ENCODE assay signal across 8 cellular contexts in the genomic region with DNA sequence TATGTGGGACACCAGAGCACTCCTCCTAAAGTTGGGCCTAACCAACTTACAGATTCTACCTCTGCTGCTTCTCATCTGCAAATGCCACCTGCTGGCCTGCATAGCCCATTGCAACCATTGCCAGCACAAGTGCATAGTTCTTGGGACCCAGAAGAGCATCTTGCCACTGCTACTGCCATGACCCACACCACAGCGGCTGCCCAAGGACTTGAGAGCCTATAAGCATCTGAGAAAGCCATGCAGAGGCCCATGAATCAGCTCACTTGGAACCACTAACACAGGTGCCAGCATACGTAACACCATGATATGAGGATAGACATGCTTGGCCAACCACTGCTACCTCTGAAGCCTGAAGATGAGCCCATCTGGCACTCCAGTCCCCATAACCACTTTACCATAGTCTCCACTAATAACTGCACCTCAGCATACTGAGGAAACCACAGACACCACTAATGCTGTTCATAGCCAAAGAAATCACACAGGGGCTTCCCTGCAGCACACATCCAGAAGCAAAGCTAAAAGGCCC.
DNase-seq lines count a peak whose midpoint lies in the region; ATAC-seq and TF ChIP-seq lines count a peak whose summit lies in the region.

No MANE protein-coding gene starts in this region.

- H3K27ac ChIP-seq in tibial nerve: no peak overlapping the region
- H3K27ac ChIP-seq in CD4-positive, alpha-beta T cell (ENCODE audit: low read depth, low read length): no peak overlapping the region
- no peak overlapping the region for H3K27ac ChIP-seq in uterus

- H3K9me3 ChIP-seq in tibial nerve (peaks cover 0 to 13% (median 0%) of the 10 kb centered on the region in 4 donors), uterus (no peaks in the 10 kb centered on the region)
- no peaks in the 10 kb centered on the region for H3K9me3 ChIP-seq in CD4-positive, alpha-beta T cell (ENCODE audit: control insufficient read depth, low read length)

- no peak for TF ChIP-seq EP300 in tibial nerve (IDR thresholded peaks at IDR 0.05)

- peak; percentile 54 for DNase-seq in germinal center (ENCODE audit: low spot score)
- no peak for DNase-seq in tibial nerve (ENCODE audit: low spot score in 2 of 2)
- no peak for DNase-seq in left lobe of liver (ENCODE audit: low spot score)
- no peak for DNase-seq in CD4-positive, alpha-beta T cell
- DNase-seq in uterus: no peak

- 86% methylated on average over 2 of the region's 2 CpGs; no CpG with 5 or more reads in 1 of the 2 donors for WGBS in tibial nerve, 2 donors

- H3K27me3 ChIP-seq in tibial nerve (peaks cover 0 to 10% of the 10 kb centered on the region in 2 donors), uterus (no peaks in the 10 kb centered on the region)
- H3K27me3 ChIP-seq in CD4-positive, alpha-beta T cell (ENCODE audit: control insufficient read depth, insufficient read depth, low read length): no peaks in the 10 kb centered on the region

- H3K4me3 Mint-ChIP-seq in CD4-positive, alpha-beta T cell: no peak overlapping the region

- H3K27me3 Mint-ChIP-seq in CD4-positive, alpha-beta T cell: no peaks in the 10 kb centered on the region

- ATAC-seq in GM18498 (IDR thresholded peaks at IDR 0.05; ENCODE audit: unreplicated experiment): peak; percentile 95
- peak; percentile 96 for ATAC-seq in GM21737 (IDR thresholded peaks at IDR 0.05; ENCODE audit: unreplicated experiment)
- ATAC-seq in HG03521 (IDR thresholded peaks at IDR 0.05; ENCODE audit: unreplicated experiment): peak; percentile 93
- ATAC-seq in left lobe of liver: no peak
- no peak for ATAC-seq in CD4-positive, alpha-beta T cell (ENCODE audit: poor library complexity)

- TF ChIP-seq CTCF in tibial nerve (IDR thresholded peaks at IDR 0.05) (peak in 1 of 5 experiments; percentile 11), uterus (IDR thresholded peaks at IDR 0.05) (no peak)
- TF ChIP-seq CTCF in CD4-positive, alpha-beta T cell (IDR thresholded peaks at IDR 0.05): no peak

- no peak overlapping the region for H3K27ac Mint-ChIP-seq in CD4-positive, alpha-beta T cell

- H3K36me3 ChIP-seq in tibial nerve: no peaks in the 10 kb centered on the region
- H3K36me3 ChIP-seq in uterus: no peaks in the 10 kb centered on the region

- TF ChIP-seq POLR2A in tibial nerve (IDR thresholded peaks at IDR 0.05) (no peak), uterus (IDR thresholded peaks at IDR 0.05) (no peak)

- H3K4me1 ChIP-seq in tibial nerve (no peaks in the 10 kb centered on the region), uterus (no peaks in the 10 kb centered on the region)

- CTCF ChIA-PET in CD4-positive, alpha-beta T cell (lab: Charles Lee): no interaction called here

- no peaks in the 10 kb centered on the region for H3K36me3 Mint-ChIP-seq in CD4-positive, alpha-beta T cell (ENCODE audit: low read depth)

- H3K4me3 ChIP-seq in tibial nerve: no peak overlapping the region
- H3K4me3 ChIP-seq in uterus: no peak overlapping the region

- POLR2A ChIA-PET in CD4-positive, alpha-beta T cell (lab: Charles Lee): no interaction called here

- intact Hi-C loops in CD4-positive, alpha-beta T cell (cut with DNase I, micrococcal nuclease): no loop called here
- intact Hi-C loops in uterus (cut with DNase I; ENCODE audit: low total_unique reads): no loop called here

- no peaks in the 10 kb centered on the region for H3K9me3 Mint-ChIP-seq in CD4-positive, alpha-beta T cell

- no peaks in the 10 kb centered on the region for H3K4me1 Mint-ChIP-seq in CD4-positive, alpha-beta T cell (ENCODE audit: low read depth)

Comparison
In these comparisons a context has a peak if more than half of its experiments do, and no peak if none do; other contexts are left out.
1. ATAC-seq: peak in GM18498 (single experiment), GM21737 (single experiment) and HG03521 (single experiment); none in left lobe of liver (single experiment) and CD4-positive, alpha-beta T cell (single experiment).